8 cellular contexts compared by ENCODE assay signal in the genomic region with DNA sequence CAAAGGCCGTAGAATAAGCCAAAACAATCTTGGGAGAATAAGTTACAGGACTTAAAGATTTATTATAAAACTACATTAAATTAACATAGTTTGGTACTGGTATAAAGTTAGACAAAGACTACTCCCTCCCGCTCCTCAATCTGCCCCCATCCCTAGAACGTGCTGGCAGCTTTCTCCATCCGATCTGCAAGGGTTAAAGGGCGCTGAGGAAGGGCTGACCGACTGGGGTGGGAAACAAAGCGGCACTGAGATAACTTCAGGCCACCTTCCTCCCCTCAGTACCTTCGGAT. TPM values are rescaled to one million over a fixed set of nuclear protein-coding genes. Genes with fewer than 3 reads are reported as not detected.
DNase-seq lines count a peak whose midpoint lies in the region; ATAC-seq, FAIRE-seq and TF ChIP-seq lines count a peak whose summit lies in the region.

No MANE protein-coding gene starts in this region.

- H3K27ac Mint-ChIP-seq in CD4-positive, CD25-positive, alpha-beta regulatory T cell, result no peak overlapping the region

- peak overlapping the region; percentile 2 for H3K56ac ChIP-seq in H1 (replicated peaks; ENCODE audit: insufficient read length, low read depth, low read length)

- POLR2A ChIA-PET in H1 (lab: Charles Lee; ENCODE audit: partially characterized antibody), result interaction anchor here (0.8 to 3.1 kb wide), 24 partner anchors 9 to 549 kb away, joined by 3 to 34 read pairs (median 4); a partner anchor contains a TSS

- H3K36me3 ChIP-seq in CD4-positive, CD25-positive, alpha-beta regulatory T cell (ENCODE audit: control insufficient read depth, insufficient read depth, low read length), result peaks cover 6% of the 10 kb centered on the region
- peaks cover 0 to 28% (median 7%) of the 10 kb centered on the region in 4 experiments; a peak in 5 of 8 replicates for H3K36me3 ChIP-seq in H1 (ENCODE audit: control insufficient read depth in 2 of 4, insufficient read depth in 4 of 4, low read length in 3 of 4)
- peaks cover 23% of the 10 kb centered on the region for H3K36me3 ChIP-seq in neuron (ENCODE audit: insufficient read depth, low read length)

- H2BK20ac ChIP-seq in H1 (ENCODE audit: low read length), result no peak overlapping the region

- no peak overlapping the region for H2BK120ac ChIP-seq in H1 (replicated peaks; ENCODE audit: low read depth, low read length)

- peak overlapping the region; percentile 95 for H3K27ac ChIP-seq in CD4-positive, CD25-positive, alpha-beta regulatory T cell (ENCODE audit: insufficient read depth, low read length, poor library complexity, severe bottlenecking)
- peak overlapping the region; percentile 99 for H3K27ac ChIP-seq in H1 (ENCODE audit: low read depth, low read length)

- H2AFZ ChIP-seq in H1 (ENCODE audit: low read length) (peak overlapping the region; percentile 79; the same call in 1 of the 2 replicates), neuron (ENCODE audit: low read depth, low read length) (peak overlapping the region; percentile 50)

- H3K9ac ChIP-seq in H1 (replicated peaks in 1 of 4; ENCODE audit: extremely low read depth in 1 of 4, low read depth in 3 of 4, low read length in 3 of 4), result peak overlapping the region; percentile 99 to 100 (median 99)

- H4K5ac ChIP-seq in H1 (ENCODE audit: insufficient read length, low read depth, low read length), result peak overlapping the region; percentile 98

- no peaks in the 10 kb centered on the region for H3K9me3 Mint-ChIP-seq in CD4-positive, CD25-positive, alpha-beta regulatory T cell

- peak overlapping the region; percentile 34; the same call in 1 of the 2 replicates for H2BK12ac ChIP-seq in H1 (ENCODE audit: low read depth, low read length)

- H3K18ac ChIP-seq in H1 (ENCODE audit: extremely low read depth, low read length), result peak overlapping the region; percentile 81; the same call in 1 of the 2 replicates

- H4K20me1 ChIP-seq in H1 (replicated peaks in 1 of 2; ENCODE audit: control insufficient read depth in 1 of 2, insufficient read depth in 2 of 2, low read length in 2 of 2), result peaks cover 0 to 2% of the 10 kb centered on the region in 2 experiments

- 2% methylated on average over 8 of the region's 8 CpGs; no CpG with 5 or more reads in 1 of the 2 experiments for WGBS in H1 (ENCODE audit: extremely low coverage in 1 of 2, insufficient coverage in 1 of 2, insufficient read length in 1 of 2, insufficient replicate concordance in 2 of 2, low coverage in 1 of 2, low lambda C conversion rate in 2 of 2, missing lambda C conversion rate in 1 of 2), 2 experiments

- no peak for TF ChIP-seq RAD21 in H1 (IDR thresholded peaks at IDR 0.05 in 1 of 2, conservative IDR thresholded peaks at IDR 0.05 in 1 of 2; ENCODE audit: low read depth in 2 of 2, low read length in 2 of 2)

- no peak overlapping the region for H2BK15ac ChIP-seq in H1 (ENCODE audit: low read length)

- DNase-seq in CD4-positive, CD25-positive, alpha-beta regulatory T cell, result no peak
- DNase-seq in LNCaP clone FGC (ENCODE audit: low read depth) (no peak), H1 (ENCODE audit: low read depth in 1 of 2, low spot score in 2 of 2) (no peak), AG08396 (ENCODE audit: low spot score) (no peak), CD1c-positive myeloid dendritic cell (ENCODE audit: extremely low spot score) (no peak), SW480 (ENCODE audit: low spot score) (no peak)

- peaks cover 0 to 20% (median 14%) of the 10 kb centered on the region in 4 donors for H3K4me1 Mint-ChIP-seq in CD4-positive, CD25-positive, alpha-beta regulatory T cell

- H3K23me2 ChIP-seq in H1 (ENCODE audit: low read depth, low read length), result peaks cover 6% of the 10 kb centered on the region; the same call in 1 of the 2 replicates

- TF ChIP-seq EP300 in H1 (IDR thresholded peaks at IDR 0.05; ENCODE audit: borderline replicate concordance in 1 of 2, low read depth in 2 of 2, low read length in 2 of 2), result no peak

- no peak for ATAC-seq in CD4-positive, CD25-positive, alpha-beta regulatory T cell (ENCODE audit: low read depth in 2 of 2)
- ATAC-seq in GM21515 (IDR thresholded peaks at IDR 0.05; ENCODE audit: unreplicated experiment), result peak; percentile 6

- peaks cover 32% of the 10 kb centered on the region for H3K4me1 ChIP-seq in CD4-positive, CD25-positive, alpha-beta regulatory T cell (ENCODE audit: control insufficient read depth, insufficient read depth, low read length, poor library complexity, severe bottlenecking)
- H3K4me1 ChIP-seq in H1 (replicated peaks in 1 of 4; ENCODE audit: control insufficient read depth in 3 of 4, insufficient read depth in 4 of 4, low read length in 3 of 4), result peaks cover 0 to 5% (median 0%) of the 10 kb centered on the region in 4 experiments; a peak in 3 of 7 replicates
- H3K4me1 ChIP-seq in neuron (ENCODE audit: insufficient read depth, low read length), result peaks cover 19% of the 10 kb centered on the region

- H2BK5ac ChIP-seq in H1 (ENCODE audit: low read depth, low read length), result peak overlapping the region; percentile 99

- peaks cover 4% of the 10 kb centered on the region for H3K79me1 ChIP-seq in H1 (ENCODE audit: low read depth, low read length)

- CTCF ChIA-PET in H1 (lab: Charles Lee; ENCODE audit: partially characterized antibody), result interaction anchor here (0.7 to 4.4 kb wide), 10 partner anchors 13 to 487 kb away, joined by 3 to 25 read pairs (median 6); a partner anchor contains a TSS

- H3K36me3 Mint-ChIP-seq in CD4-positive, CD25-positive, alpha-beta regulatory T cell, result peaks cover 9% of the 10 kb centered on the region

- no peaks in the 10 kb centered on the region for H3K9me3 ChIP-seq in CD4-positive, CD25-positive, alpha-beta regulatory T cell (ENCODE audit: control insufficient read depth in 2 of 2, low read length in 2 of 2)
- H3K9me3 ChIP-seq in H1 (ENCODE audit: insufficient read depth in 2 of 2, low read depth in 1 of 2, low read length in 1 of 2) (no peaks in the 10 kb centered on the region), neuron (ENCODE audit: low read length) (no peaks in the 10 kb centered on the region)

- H3K23ac ChIP-seq in H1 (ENCODE audit: insufficient read length), result no peak overlapping the region

- H3K79me2 ChIP-seq in H1 (ENCODE audit: control insufficient read depth in 1 of 2, insufficient read depth in 2 of 2, low read length in 2 of 2), result peaks cover 23 to 64% of the 10 kb centered on the region in 2 experiments

- H3K4me2 ChIP-seq in H1 (ENCODE audit: insufficient read depth in 1 of 2, low read depth in 2 of 2, low read length in 2 of 2), result peak overlapping the region; percentile 64 to 94

- peak overlapping the region; percentile 91 for H3K4me3 ChIP-seq in CD4-positive, CD25-positive, alpha-beta regulatory T cell (ENCODE audit: low read depth, low read length)
- peak overlapping the region; percentile 91 for H3K4me3 ChIP-seq in LNCaP clone FGC (ENCODE audit: low read depth, low read length)
- peak overlapping the region; percentile 89 to 98 (median 95) for H3K4me3 ChIP-seq in H1 (ENCODE audit: extremely low read depth in 1 of 4, insufficient read depth in 2 of 4, low read depth in 3 of 4, low read length in 4 of 4)
- peak overlapping the region; percentile 97 for H3K4me3 ChIP-seq in neuron (ENCODE audit: low read length)

- no peak for TF ChIP-seq CTCF in LNCaP clone FGC (IDR thresholded peaks at IDR 0.05; ENCODE audit: control insufficient read depth, extremely low read depth, insufficient read depth)
- TF ChIP-seq CTCF in H1 (IDR thresholded peaks at IDR 0.05; ENCODE audit: control extremely low read depth in 1 of 3, insufficient read depth in 1 of 3, low read depth in 1 of 3, low read length in 3 of 3), result no peak

- H3K27me3 ChIP-seq in CD4-positive, CD25-positive, alpha-beta regulatory T cell (ENCODE audit: control insufficient read depth, insufficient read depth, low read length), result no peaks in the 10 kb centered on the region
- H3K27me3 ChIP-seq in H1 (replicated peaks in 1 of 4; ENCODE audit: control insufficient read depth in 3 of 4, extremely low read depth in 1 of 4, insufficient read depth in 3 of 4, low read length in 3 of 4) (no peaks in the 10 kb centered on the region), neuron (ENCODE audit: insufficient read depth, low read length) (no peaks in the 10 kb centered on the region)

- no peak overlapping the region for H4K91ac ChIP-seq in H1 (replicated peaks; ENCODE audit: insufficient read length, low read length)

- H3K4ac ChIP-seq in H1 (replicated peaks; ENCODE audit: insufficient read length, low read depth, low read length), result peak overlapping the region; percentile 80

- peak overlapping the region; percentile 98; the same call in 1 of the 2 replicates for H4K8ac ChIP-seq in H1 (ENCODE audit: extremely low read depth, insufficient read depth, low read length)

- TF ChIP-seq POLR2A in H1 (IDR thresholded peaks at IDR 0.05; ENCODE audit: control extremely low read depth in 1 of 2, low read depth in 2 of 2, low read length in 2 of 2), result no peak

- no peaks in the 10 kb centered on the region for H3K27me3 Mint-ChIP-seq in CD4-positive, CD25-positive, alpha-beta regulatory T cell

- H2AK5ac ChIP-seq in H1 (ENCODE audit: low read depth, low read length), result no peak overlapping the region

- FAIRE-seq in H1 (lab: Jason Lieb, UNC), result no peak

- H3K14ac ChIP-seq in H1 (ENCODE audit: insufficient read length), result peak overlapping the region; percentile 4

- H3K4me3 Mint-ChIP-seq in CD4-positive, CD25-positive, alpha-beta regulatory T cell, result no peak overlapping the region

RNA-seq across cellular contexts. Expression of a gene that starts 0.8 kb away (rescaled TPM):
- total RNA-seq in CD4-positive, CD25-positive, alpha-beta regulatory T cell, result 32.7 TPM
- 10 to 100 TPM; 49.5 to 58.6 (median 55.3) TPM for polyA plus RNA-seq in CD4-positive, CD25-positive, alpha-beta regulatory T cell
- 99.4 and 103 TPM in 2 replicates for total RNA-seq in H1 (2021; fragmentation: NEBNext Ultra II Directional; extraction: Animal tissue kit (Norgen Biotek cat#: 25700))
- polyA plus RNA-seq in H1 (2011; rRNA removed), result 21.0 and 25.7 TPM in 2 replicates
- polyA plus RNA-seq in H1 (2011; cell fraction: cytosol; rRNA removed), result 53.5 TPM
- polyA plus RNA-seq in H1 (2011; cell fraction: nucleus; rRNA removed), result 32.9 TPM
- 57.3 to 98.1 TPM (median 61.2 TPM) in 4 replicates for polyA plus RNA-seq in H1 (2012, experiment 1 of 2)
- polyA plus RNA-seq in H1 (2012, experiment 2 of 2), result 10.5 TPM
- 73.3 TPM for polyA plus RNA-seq in H1 (2013, experiment 1 of 2)
- polyA plus RNA-seq in H1 (2013, experiment 2 of 2), result 79.4 TPM
- 39.1 and 45.8 TPM in 2 replicates for polyA minus RNA-seq in H1 (2011; rRNA and poly(A)+ RNA removed)
- 29.7 TPM for polyA minus RNA-seq in H1 (2011; cell fraction: cytosol; rRNA and poly(A)+ RNA removed)
- polyA minus RNA-seq in H1 (2011; cell fraction: nucleus; rRNA and poly(A)+ RNA removed), result 66.6 TPM

RNA-seq across cellular contexts. Expression of a gene that starts 9.6 kb away (rescaled TPM):
- total RNA-seq in CD4-positive, CD25-positive, alpha-beta regulatory T cell, result 12.1 TPM
- polyA plus RNA-seq in CD4-positive, CD25-positive, alpha-beta regulatory T cell, result 1 to 10 TPM; 7.1 to 8.6 (median 7.4) TPM
- 7.3 and 8.9 TPM in 2 replicates for total RNA-seq in H1 (2021; fragmentation: NEBNext Ultra II Directional; extraction: Animal tissue kit (Norgen Biotek cat#: 25700))
- polyA plus RNA-seq in H1 (2011; rRNA removed), result 3.1 and 3.7 TPM in 2 replicates
- 8.7 TPM for polyA plus RNA-seq in H1 (2011; cell fraction: cytosol; rRNA removed)
- polyA plus RNA-seq in H1 (2011; cell fraction: nucleus; rRNA removed), result 2.6 TPM
- polyA plus RNA-seq in H1 (2012, experiment 1 of 2), result 14.8 to 41.0 TPM (median 36.1 TPM) in 4 replicates
- polyA plus RNA-seq in H1 (2012, experiment 2 of 2), result 3.0 TPM
- 6.3 TPM for polyA plus RNA-seq in H1 (2013, experiment 1 of 2)
- polyA plus RNA-seq in H1 (2013, experiment 2 of 2), result 7.1 TPM
- polyA minus RNA-seq in H1 (2011; rRNA and poly(A)+ RNA removed), result 2.1 and 3.9 TPM in 2 replicates
- polyA minus RNA-seq in H1 (2011; cell fraction: cytosol; rRNA and poly(A)+ RNA removed), result 2.8 TPM
- 3.4 TPM for polyA minus RNA-seq in H1 (2011; cell fraction: nucleus; rRNA and poly(A)+ RNA removed)
